Comparison of ENCODE assay signal across 14 cellular contexts in genomic region chr1:47726496-47726855, GRCh38.
DNase-seq lines count a peak whose midpoint lies in the region; ATAC-seq and TF ChIP-seq lines count a peak whose summit lies in the region.
"Had no signal": no experiment of that assay in that cellular context is flagged by ENCODE, and none has a peak within 500 bp of the region (broad histone marks: within the 10 kb centered on the region; RNA-seq: fewer than 3 reads in every experiment).

No MANE protein-coding gene starts in this region.

- ATAC-seq in CD8-positive, alpha-beta T cell = no peak
- ATAC-seq in GM19455 (IDR thresholded peaks at IDR 0.05; ENCODE audit: unreplicated experiment) (no peak), HG02798 (IDR thresholded peaks at IDR 0.05; ENCODE audit: poor library complexity, unreplicated experiment) (no peak), HG03439 (IDR thresholded peaks at IDR 0.05; ENCODE audit: unreplicated experiment) (no peak)

- no peaks in the 10 kb centered on the region for H3K9me3 ChIP-seq in CD8-positive, alpha-beta T cell (ENCODE audit: low read length)
- H3K9me3 ChIP-seq in OCI-LY7 (ENCODE audit: low read length) (no peaks in the 10 kb centered on the region), neural progenitor cell (ENCODE audit: low read depth) (no peaks in the 10 kb centered on the region), tibial artery (no peaks in the 10 kb centered on the region)
- H3K9me3 ChIP-seq: Caco-2, gastroesophageal sphincter, tibial nerve had no signal

- H3K79me2 ChIP-seq in OCI-LY7 (ENCODE audit: insufficient read depth, low read depth, low read length) (no peaks in the 10 kb centered on the region), neural progenitor cell (ENCODE audit: low read depth) (no peaks in the 10 kb centered on the region)

- no peaks in the 10 kb centered on the region for H3K4me1 ChIP-seq in CD8-positive, alpha-beta T cell (ENCODE audit: insufficient read depth, low read length)
- H3K4me1 ChIP-seq in OCI-LY7 (ENCODE audit: insufficient read depth, low read length, poor library complexity, severe bottlenecking) (peaks cover 11% of the 10 kb centered on the region), neural progenitor cell (peaks cover 8% of the 10 kb centered on the region), tibial artery (peaks cover 0 to 18% (median 14%) of the 10 kb centered on the region in 4 donors)

- no peaks in the 10 kb centered on the region for H4K20me1 ChIP-seq in OCI-LY7 (ENCODE audit: insufficient read depth, low read length)
- H4K20me1 ChIP-seq in neural progenitor cell (ENCODE audit: low read depth) = peaks cover 15% of the 10 kb centered on the region

- peaks cover 11% of the 10 kb centered on the region for H3K4me1 Mint-ChIP-seq in CD8-positive, alpha-beta T cell (ENCODE audit: low read depth)
- H3K4me1 Mint-ChIP-seq in chondrocyte (ENCODE audit: low read depth) (peaks cover 10% of the 10 kb centered on the region), neural progenitor cell (peaks cover 8% of the 10 kb centered on the region)

- H2AFZ ChIP-seq in OCI-LY7 (ENCODE audit: low read length) = no peak overlapping the region
- H2AFZ ChIP-seq in neural progenitor cell (replicated peaks) = no peak overlapping the region

- no peak overlapping the region for H3K9ac ChIP-seq in neural progenitor cell

- no peaks in the 10 kb centered on the region for H3K9me2 ChIP-seq in OCI-LY7 (ENCODE audit: insufficient read depth, low read length)

- H3K27me3 ChIP-seq in CD8-positive, alpha-beta T cell (ENCODE audit: insufficient read depth, low read length) = peaks cover 2% of the 10 kb centered on the region
- H3K27me3 ChIP-seq in neural progenitor cell (peaks cover 77% of the 10 kb centered on the region), tibial artery (peaks cover 0 to 28% of the 10 kb centered on the region in 2 donors)

- peak overlapping the region; percentile 62 for H3K4me3 Mint-ChIP-seq in CD8-positive, alpha-beta T cell
- H3K4me3 Mint-ChIP-seq in chondrocyte (ENCODE audit: unreplicated experiment) (no peak overlapping the region), neural progenitor cell (peak overlapping the region; percentile 69)
- H3K4me3 Mint-ChIP-seq: activated CD8-positive, alpha-beta T cell treated with anti-CD3 and anti-CD28 coated beads, Interleukin-2, amount 10 ng/mL, durations not matched to agents 7 days and 5 days had no signal

- no peak for DNase-seq in CD8-positive, alpha-beta T cell
- DNase-seq in OCI-LY7 (ENCODE audit: low spot score) = no peak
- no peak for DNase-seq in chondrocyte (ENCODE audit: low spot score)
- DNase-seq in neural progenitor cell (ENCODE audit: low spot score) = no peak
- no peak for DNase-seq in tibial artery

- no peak overlapping the region for H3K27ac Mint-ChIP-seq in CD8-positive, alpha-beta T cell
- H3K27ac Mint-ChIP-seq in chondrocyte (ENCODE audit: unreplicated experiment) (no peak overlapping the region), neural progenitor cell (no peak overlapping the region)
- H3K27ac Mint-ChIP-seq: activated CD8-positive, alpha-beta T cell treated with anti-CD3 and anti-CD28 coated beads, Interleukin-2, amount 10 ng/mL, durations not matched to agents 7 days and 5 days; memory B cell had no signal

- no peak for TF ChIP-seq CTCF in CD8-positive, alpha-beta T cell (IDR thresholded peaks at IDR 0.05)
- TF ChIP-seq CTCF in OCI-LY7 (conservative IDR thresholded peaks at IDR 0.05; ENCODE audit: low read length) = peak; percentile 46; the same call in 1 of the 2 replicates
- peak; percentile 5 for TF ChIP-seq CTCF in chondrocyte (IDR thresholded peaks at IDR 0.05)
- TF ChIP-seq CTCF in neural progenitor cell (IDR thresholded peaks at IDR 0.05) = no peak
- no peak for TF ChIP-seq CTCF in tibial artery (IDR thresholded peaks at IDR 0.05)

- no peaks in the 10 kb centered on the region for H3K36me3 Mint-ChIP-seq in CD8-positive, alpha-beta T cell
- H3K36me3 Mint-ChIP-seq in chondrocyte (ENCODE audit: low read depth) = no peaks in the 10 kb centered on the region
- H3K36me3 Mint-ChIP-seq in neural progenitor cell = no peaks in the 10 kb centered on the region
- H3K36me3 Mint-ChIP-seq: IgD-negative memory B cell, memory B cell had no signal

- H3K36me3 ChIP-seq in CD8-positive, alpha-beta T cell (ENCODE audit: insufficient read depth, low read length) = no peaks in the 10 kb centered on the region
- no peaks in the 10 kb centered on the region for H3K36me3 ChIP-seq in OCI-LY7 (ENCODE audit: insufficient read depth, low read length)
- H3K36me3 ChIP-seq in neural progenitor cell = no peaks in the 10 kb centered on the region
- H3K36me3 ChIP-seq in tibial artery = no peaks in the 10 kb centered on the region
- H3K36me3 ChIP-seq: gastroesophageal sphincter, tibial nerve had no signal

- POLR2A ChIA-PET in CD8-positive, alpha-beta T cell (lab: Charles Lee) = interaction anchor here (0.8 kb wide), 1 partner anchor 289 kb away, joined by 3 read pairs; no protein-coding TSS in a partner anchor
- POLR2A ChIA-PET in OCI-LY7 (lab: Charles Lee) = interaction anchor here (0.6 to 0.8 kb wide), 2 partner anchors 65 to 357 kb away, joined by 3 read pairs; no protein-coding TSS in a partner anchor

- H3K4me2 ChIP-seq in OCI-LY7 (ENCODE audit: low read length) = no peak overlapping the region
- no peak overlapping the region for H3K4me2 ChIP-seq in neural progenitor cell

- intact Hi-C loops in CD8-positive, alpha-beta T cell (cut with DNase I, micrococcal nuclease) = loop anchor here (1.0 to 5.0 kb wide), 7 partner anchors 290 to 549 kb away; partner anchors contain the start of gene PDZK1IP1 (in 1 of the 2)
- intact Hi-C loops in OCI-LY7 (cut with micrococcal nuclease; ENCODE audit: unreplicated experiment) = loop anchor here (2.0 to 5.0 kb wide), 2 partner anchors 289 to 338 kb away; partner anchors contain the start of gene FOXD2
- intact Hi-C loops in tibial artery (cut with DNase I; ENCODE audit: low total_unique reads) = loop anchor here (1.0 kb wide), 1 partner anchor 290 kb away; no protein-coding TSS in a partner anchor

- H3F3A ChIP-seq in neural progenitor cell (ENCODE audit: low read depth) = peaks cover 9% of the 10 kb centered on the region

- no peaks in the 10 kb centered on the region for H3K9me3 Mint-ChIP-seq in CD8-positive, alpha-beta T cell
- no peaks in the 10 kb centered on the region for H3K9me3 Mint-ChIP-seq in chondrocyte (ENCODE audit: low read depth)
- H3K9me3 Mint-ChIP-seq in neural progenitor cell = no peaks in the 10 kb centered on the region
- H3K9me3 Mint-ChIP-seq: IgD-negative memory B cell, memory B cell had no signal

- CTCF ChIA-PET in CD8-positive, alpha-beta T cell (lab: Charles Lee) = interaction anchor here (0.7 to 3.2 kb wide), 24 partner anchors 9 to 548 kb away, joined by 3 to 18 read pairs (median 4); partner anchors contain the start of gene FOXD2
- CTCF ChIA-PET in OCI-LY7 (lab: Charles Lee; ENCODE audit: unreplicated experiment) = interaction anchor here (0.7 to 1.5 kb wide), 8 partner anchors 9 to 563 kb away, joined by 3 to 8 read pairs (median 5); partner anchors contain the start of gene FOXD2

- peaks cover 31% of the 10 kb centered on the region for H3K27me3 Mint-ChIP-seq in CD8-positive, alpha-beta T cell (ENCODE audit: low read depth)
- peaks cover 32% of the 10 kb centered on the region for H3K27me3 Mint-ChIP-seq in chondrocyte (ENCODE audit: low read depth)
- H3K27me3 Mint-ChIP-seq in neural progenitor cell (ENCODE audit: insufficient read depth, low read depth) = peaks cover 49% of the 10 kb centered on the region

- no peak overlapping the region for H3K27ac ChIP-seq in CD8-positive, alpha-beta T cell (ENCODE audit: low read depth, low read length)
- H3K27ac ChIP-seq in OCI-LY7 (ENCODE audit: low read depth, low read length, poor library complexity, severe bottlenecking) = no peak overlapping the region
- no peak overlapping the region for H3K27ac ChIP-seq in neural progenitor cell
- no peak overlapping the region for H3K27ac ChIP-seq in tibial artery
- H3K27ac ChIP-seq: gastroesophageal sphincter, tibial nerve had no signal

- BruUV-seq in OCI-LY7 (replicated peaks; lab: Mats Ljungman, UMichigan) = no TSS peak

- no peak overlapping the region for H3K4me3 ChIP-seq in CD8-positive, alpha-beta T cell (ENCODE audit: low read depth, low read length)
- H3K4me3 ChIP-seq in OCI-LY7 (ENCODE audit: low read depth, low read length, poor library complexity, severe bottlenecking) (no peak overlapping the region), neural progenitor cell (no peak overlapping the region), tibial artery (no peak overlapping the region)

Comparison
In these comparisons a context has a peak if more than half of its experiments do, and no peak if none do; other contexts are left out.
1. CTCF ChIP-seq: peak in OCI-LY7 (single experiment) and chondrocyte (single experiment); none in CD8-positive, alpha-beta T cell (single experiment), neural progenitor cell (single experiment) and tibial artery (0 of 2).